9 cellular contexts compared by ENCODE assay signal in the genomic region with DNA sequence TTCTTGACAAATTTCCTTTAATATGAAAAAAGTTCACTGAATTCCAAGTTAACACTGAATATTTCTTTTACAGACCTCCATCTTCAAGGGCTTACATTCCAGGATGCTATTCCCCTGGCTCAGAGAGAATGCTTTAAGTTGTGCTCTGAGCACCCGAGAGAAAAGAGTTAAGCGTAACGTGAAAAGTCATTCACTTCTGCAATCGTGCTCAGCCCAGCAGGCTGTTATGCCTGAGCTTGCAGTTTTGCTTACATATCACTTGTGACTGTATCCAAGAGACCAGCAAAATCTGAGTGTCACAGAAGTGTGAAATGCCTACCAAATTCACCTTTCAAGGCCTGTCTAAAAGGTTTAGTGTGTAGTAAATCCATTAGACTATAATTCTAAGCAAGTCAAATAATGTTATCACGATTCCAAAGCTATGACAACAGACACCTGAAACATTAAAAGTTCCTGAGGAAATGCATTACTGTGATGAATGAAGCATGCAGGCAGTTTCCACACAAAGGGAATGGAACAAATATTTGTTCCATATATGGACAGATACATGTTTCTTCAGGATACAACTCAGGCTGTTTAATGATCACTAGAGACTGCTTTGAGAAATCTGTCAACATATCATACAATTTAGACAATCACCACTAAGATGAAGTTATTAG. TPM values are rescaled to one million over a fixed set of nuclear protein-coding genes. Genes with fewer than 3 reads are reported as not detected.
DNase-seq lines count a peak whose midpoint lies in the region; ATAC-seq and TF ChIP-seq lines count a peak whose summit lies in the region.
"Had no signal": no experiment of that assay in that cellular context is flagged by ENCODE, and none has a peak within 500 bp of the region (broad histone marks: within the 10 kb centered on the region; RNA-seq: fewer than 3 reads in every experiment).

No MANE protein-coding gene starts in this region.

- H3K4me3 Mint-ChIP-seq in H9, result no peak overlapping the region

- no peak overlapping the region for H3K9ac ChIP-seq in H9 (ENCODE audit: extremely low read depth, insufficient read length, low read length)
- H3K9ac ChIP-seq in skeletal muscle satellite cell (ENCODE audit: low read depth, low read length), result peak overlapping the region; percentile 2

- H3K27ac Mint-ChIP-seq in H9, result no peak overlapping the region

- peaks cover 12% of the 10 kb centered on the region for H3K79me1 ChIP-seq in H9 (ENCODE audit: insufficient read depth, low read depth, low read length, poor library complexity, severe bottlenecking)

- no peak overlapping the region for H3K23ac ChIP-seq in H9 (ENCODE audit: insufficient read length, low read depth, low read length)

- H2AK5ac ChIP-seq in H9 (ENCODE audit: insufficient read length, low read length), result no peak overlapping the region

- intact Hi-C loops in adrenal gland (cut with DNase I), result no loop called here

- H3K36me3 ChIP-seq in adrenal gland (replicated peaks in 1 of 2) (peaks cover 0 to 15% of the 10 kb centered on the region in 2 donors), right atrium auricular region (peaks cover 16% of the 10 kb centered on the region), skeletal muscle satellite cell (ENCODE audit: insufficient read depth, low read length) (peaks cover 50% of the 10 kb centered on the region)

- no peaks in the 10 kb centered on the region for H4K20me1 ChIP-seq in H9 (ENCODE audit: control insufficient read depth, insufficient read depth, insufficient read length)

- no peak for TF ChIP-seq POLR2A in adrenal gland (IDR thresholded peaks at IDR 0.05)

- H2BK5ac ChIP-seq in H9 (ENCODE audit: insufficient read length, low read length), result no peak overlapping the region

- H3T11ph ChIP-seq in H9 (ENCODE audit: low read length), result no peak overlapping the region

- peak overlapping the region; percentile 60; the same call in 1 of the 2 replicates for H2BK15ac ChIP-seq in H9 (ENCODE audit: low read depth, low read length)

- H3K4me1 ChIP-seq in H9 (ENCODE audit: insufficient read depth, low read length) (peaks cover 16% of the 10 kb centered on the region; the same call in 1 of the 2 replicates), adrenal gland (replicated peaks in 1 of 2) (peaks cover 39 to 61% of the 10 kb centered on the region in 2 donors), right atrium auricular region (peaks cover 0 to 62% of the 10 kb centered on the region in 2 donors), skeletal muscle satellite cell (ENCODE audit: control insufficient read depth, insufficient read depth, low read length) (peaks cover 55% of the 10 kb centered on the region)

- H3K4me1 Mint-ChIP-seq in H9, result peaks cover 32 to 45% of the 10 kb centered on the region in 2 experiments

- H3K56ac ChIP-seq in H9 (ENCODE audit: insufficient read length, low read depth, low read length), result no peak overlapping the region

- H3K9me3 ChIP-seq in H9 (ENCODE audit: control insufficient read depth, low read depth, low read length) (no peaks in the 10 kb centered on the region), adrenal gland (replicated peaks in 1 of 3) (no peaks in the 10 kb centered on the region), right atrium auricular region (no peaks in the 10 kb centered on the region), skeletal muscle satellite cell (replicated peaks; ENCODE audit: low read length) (no peaks in the 10 kb centered on the region)

- H3K27ac ChIP-seq in H9 (ENCODE audit: insufficient read length, low read depth, low read length), result no peak overlapping the region
- H3K27ac ChIP-seq in adrenal gland, result peak overlapping the region in 4 of 5 donors; percentile 63 to 82 (median 70)
- H3K27ac ChIP-seq in right atrium auricular region, result peak overlapping the region; percentile 78 to 81

- peaks cover 3 to 20% (median 18%) of the 10 kb centered on the region in 3 experiments; a peak in 6 of 7 replicates for H3K36me3 Mint-ChIP-seq in H9 (ENCODE audit: insufficient read depth in 1 of 3, low read depth in 3 of 3)

- no peak overlapping the region for H4K91ac ChIP-seq in H9 (ENCODE audit: insufficient read length, low read depth, low read length)

- no peak for DNase-seq in H9
- peak in 2 of 7 donors; percentile 41 to 45 for DNase-seq in adrenal gland
- DNase-seq in right atrium auricular region (ENCODE audit: low spot score), result no peak
- no peak for DNase-seq in DMS114 treated with DMSO at 0.1 percent for 48 hours (lab: John Stamatoyannopoulos, UW; ENCODE audit: unreplicated experiment)
- DNase-seq in germinal center (ENCODE audit: low spot score), result no peak
- DNase-seq in islet precursor cell, result no peak
- DNase-seq: T-helper 9 cell had no signal

- no peaks in the 10 kb centered on the region for H3K23me2 ChIP-seq in H9 (ENCODE audit: insufficient read length, low read depth, low read length, poor library complexity, severe bottlenecking)

- peaks cover 53% of the 10 kb centered on the region for H3K79me2 ChIP-seq in H9 (ENCODE audit: insufficient read depth, low read length)

- no peak for TF ChIP-seq CTCF in H9 (conservative IDR thresholded peaks at IDR 0.05)
- TF ChIP-seq CTCF in adrenal gland (IDR thresholded peaks at IDR 0.05), result peak in 1 of 6 experiments; percentile 9
- no peak for TF ChIP-seq CTCF in right atrium auricular region (IDR thresholded peaks at IDR 0.05)

- H3K18ac ChIP-seq in H9 (ENCODE audit: insufficient read length, low read depth, low read length), result no peak overlapping the region

- H3K27me3 Mint-ChIP-seq in H9 (ENCODE audit: low read depth), result no peaks in the 10 kb centered on the region

- no peaks in the 10 kb centered on the region for H3K9me3 Mint-ChIP-seq in H9

- H2BK20ac ChIP-seq in H9 (ENCODE audit: low read depth, low read length, poor library complexity, severe bottlenecking), result no peak overlapping the region

- H2AFZ ChIP-seq in H9 (ENCODE audit: low read length), result no peak overlapping the region

- H4K5ac ChIP-seq in H9 (ENCODE audit: insufficient read length, low read depth, low read length), result no peak overlapping the region

- no CpG with 5 or more reads among the region's 5 CpGs for WGBS in H9 (ENCODE audit: extremely low coverage, insufficient read length, low lambda C conversion rate)
- WGBS in adrenal gland, 4 donors, result 13 to 26% (median 16%) methylated on average over 5 of the region's 5 CpGs

- no peak overlapping the region for H3K4ac ChIP-seq in H9 (ENCODE audit: low read depth, low read length)

- no peak overlapping the region for H4K8ac ChIP-seq in H9 (replicated peaks; ENCODE audit: insufficient read length, low read depth, low read length)

- H3K27me3 ChIP-seq in H9 (ENCODE audit: insufficient read depth, low read length), result no peaks in the 10 kb centered on the region
- no peaks in the 10 kb centered on the region for H3K27me3 ChIP-seq in adrenal gland
- H3K27me3 ChIP-seq in right atrium auricular region, result no peaks in the 10 kb centered on the region
- H3K27me3 ChIP-seq in skeletal muscle satellite cell (ENCODE audit: control insufficient read depth, insufficient read depth, low read length), result no peaks in the 10 kb centered on the region

- no peak overlapping the region for H2BK12ac ChIP-seq in H9 (ENCODE audit: insufficient read length, low read depth, low read length)

- H3K14ac ChIP-seq in H9 (ENCODE audit: insufficient read depth, low read length), result no peak overlapping the region

- H3K4me2 ChIP-seq in H9 (ENCODE audit: insufficient read depth, insufficient read length, low read length), result no peak overlapping the region
- peak overlapping the region; percentile 66 for H3K4me2 ChIP-seq in skeletal muscle satellite cell (ENCODE audit: low read length)

- no peak overlapping the region for H2BK120ac ChIP-seq in H9 (ENCODE audit: low read depth, low read length, poor library complexity, severe bottlenecking)

- peak overlapping the region in 1 of 4 donors; percentile 8 for H3K4me3 ChIP-seq in adrenal gland
- H3K4me3 ChIP-seq in right atrium auricular region, result peak overlapping the region in 1 of 2 donors; percentile 6
- no peak overlapping the region for H3K4me3 ChIP-seq in skeletal muscle satellite cell (ENCODE audit: low read length)

- ATAC-seq in GM21423 (IDR thresholded peaks at IDR 0.05; ENCODE audit: unreplicated experiment), result no peak

RNA-seq across cellular contexts. Expression of gene ITGB1, which starts 20.1 kb away (rescaled TPM):
- total RNA-seq in H9 (2021) (223 and 253 TPM in 2 replicates), adrenal gland (100 to 1,000 TPM; 288 to 803 (median 331) TPM), right atrium auricular region (1,000 to 10,000 TPM in 1 of 2 donors, 100 to 1,000 TPM in 1; 454 to 1,054 TPM)
- 100 to 1,000 TPM in 2 of 3 donors, 10 to 100 TPM in 1; 93.3 to 400 (median 105) TPM for polyA plus RNA-seq in adrenal gland
- total RNA-seq in skeletal muscle satellite cell (2012; rRNA removed), result 1,153 and 1,263 TPM in 2 replicates
